Comparison of ENCODE assay signal across 8 cellular contexts in genomic region chr17:45144199-45145034, GRCh38. TPM values are rescaled to one million over a fixed set of nuclear protein-coding genes. Genes with fewer than 3 reads are reported as not detected.
DNase-seq lines count a peak whose midpoint lies in the region; ATAC-seq and TF ChIP-seq lines count a peak whose summit lies in the region.

No MANE protein-coding gene starts in this region.

- H3K4me3 ChIP-seq in cardiac fibroblast (replicated peaks in 1 of 2; ENCODE audit: low read depth in 2 of 2, low read length in 2 of 2) (peak overlapping the region; percentile 26 to 37), right lobe of liver (peak overlapping the region; percentile 30 to 54 (median 47))

- DNase-seq in activated CD4-positive, alpha-beta T cell treated with anti-CD3 and anti-CD28 coated beads for 48 hours, result peak; percentile 28
- DNase-seq in activated CD4-positive, alpha-beta T cell treated with anti-CD3 and anti-CD28 coated beads for 1 hour, result no peak
- peak in 1 of 2 donors; percentile 23 for DNase-seq in cardiac fibroblast (ENCODE audit: low read depth in 2 of 2)
- DNase-seq in right lobe of liver, result peak; percentile 66 to 73 (median 70)
- DNase-seq in substantia nigra (lab: John Stamatoyannopoulos, UW), result peak in 19 of 49 donors; percentile 23 to 93 (median 56)
- no peak for DNase-seq in NCI-H1930 (lab: John Stamatoyannopoulos, UW)
- no peak for DNase-seq in UCSD-AML1 (lab: John Stamatoyannopoulos, UW; ENCODE audit: unreplicated experiment)
- no peak for DNase-seq in NK-92 treated with Interleukin-12 subunit alpha and Interleukin-12 subunit beta, amount 100 ng/mL, for 24 hours (lab: John Stamatoyannopoulos, UW)

- TF ChIP-seq CTCF in cardiac fibroblast (IDR thresholded peaks at IDR 0.05; ENCODE audit: low read depth, low read length), result no peak
- TF ChIP-seq CTCF in right lobe of liver (IDR thresholded peaks at IDR 0.05), result no peak

- no peaks in the 10 kb centered on the region for H3K9me3 ChIP-seq in right lobe of liver

- WGBS in right lobe of liver (ENCODE audit: insufficient coverage, low coverage, low lambda C conversion rate, missing lambda C conversion rate), result 3% methylated on average over 20 of the region's 71 CpGs

- no peaks in the 10 kb centered on the region for H3K27me3 ChIP-seq in right lobe of liver

- TF ChIP-seq POLR2A in right lobe of liver (IDR thresholded peaks at IDR 0.05), result peak; percentile 45

- peaks cover 0 to 8% (median 0%) of the 10 kb centered on the region in 4 donors for H3K36me3 ChIP-seq in right lobe of liver

- intact Hi-C loops in right lobe of liver (cut with DNase I), result no loop called here

- ATAC-seq in right lobe of liver, result peak; percentile 6 to 34 (median 18)

- H3K27ac ChIP-seq in right lobe of liver, result peak overlapping the region; percentile 67 to 90 (median 68)
- H3K27ac ChIP-seq in substantia nigra (ENCODE audit: low read depth, low read length, poor library complexity, severe bottlenecking), result peak overlapping the region; percentile 86

- H3K4me1 ChIP-seq in right lobe of liver, result peaks cover 0 to 17% (median 4%) of the 10 kb centered on the region in 4 donors

RNA-seq across cellular contexts. Expression of gene HEXIM1, which starts 3.9 kb away (rescaled TPM):
- total RNA-seq in right lobe of liver, result 10 to 100 TPM; 14.0 to 27.1 (median 19.6) TPM

RNA-seq across cellular contexts. Expression of gene ACBD4, which starts 8.9 kb away (rescaled TPM):
- total RNA-seq in right lobe of liver, result 10 to 100 TPM; 24.0 to 78.9 (median 56.9) TPM

RNA-seq across cellular contexts. Expression of gene PLCD3, which starts 12.1 kb away (rescaled TPM):
- 10 to 100 TPM in 1 of 6 experiments, 1 to 10 TPM in 5; 2.0 to 26.4 (median 3.0) TPM for total RNA-seq in right lobe of liver

RNA-seq across cellular contexts. Expression of gene HEXIM2, which starts 17.3 kb away (rescaled TPM):
- 10 to 100 TPM in 1 of 6 experiments, 1 to 10 TPM in 5; 2.6 to 13.5 (median 5.4) TPM for total RNA-seq in right lobe of liver

Comparison
In these comparisons a context has a peak if more than half of its experiments do, and no peak if none do; other contexts are left out.
1. DNase-seq: peak in activated CD4-positive, alpha-beta T cell treated with anti-CD3 and anti-CD28 coated beads for 48 hours (single experiment) and right lobe of liver (3 of 3); none in activated CD4-positive, alpha-beta T cell treated with anti-CD3 and anti-CD28 coated beads for 1 hour (single experiment), NCI-H1930 (0 of 2), UCSD-AML1 (single experiment) and NK-92 treated with Interleukin-12 subunit alpha and Interleukin-12 subunit beta, amount 100 ng/mL, for 24 hours (single experiment).